In genomic region chr12:12333980-12334709, GRCh38 we compare ENCODE assay signal across 1 cellular context.
TF ChIP-seq lines count a peak whose summit lies in the region.

No MANE protein-coding gene starts in this region.

TF ChIP-seq in HepG2, 621 proteins besides CTCF, POLR2A, EP300 and RAD21 (continued from another document and continues in another):
- TF ChIP-seq PAXIP1 (CRISPR knock-in tag; conservative IDR thresholded peaks at IDR 0.05) (no peak), RARA (CRISPR knock-in tag; IDR thresholded peaks at IDR 0.05) (no peak), CAMTA2 (CRISPR knock-in tag; IDR thresholded peaks at IDR 0.05; ENCODE audit: borderline replicate concordance) (no peak), NCOA1 (CRISPR knock-in tag; IDR thresholded peaks at IDR 0.05) (no peak), PBX2 (CRISPR knock-in tag; IDR thresholded peaks at IDR 0.05) (peak; percentile 68), ZNF816 (CRISPR knock-in tag; IDR thresholded peaks at IDR 0.05; ENCODE audit: borderline replicate concordance) (no peak), ELF1 (CRISPR knock-in tag; IDR thresholded peaks at IDR 0.05) (no peak), XRCC5 (optimal IDR thresholded peaks at IDR 0.05; ENCODE audit: low read length) (no peak), NRL (CRISPR knock-in tag; IDR thresholded peaks at IDR 0.05; ENCODE audit: borderline replicate concordance) (no peak), IRX3 (CRISPR knock-in tag; IDR thresholded peaks at IDR 0.05; ENCODE audit: borderline replicate concordance, low read depth) (no peak), AKAP8 (CRISPR knock-in tag; IDR thresholded peaks at IDR 0.05) (no peak), ERF (CRISPR knock-in tag; IDR thresholded peaks at IDR 0.05) (0 out of 2 replicates have a peak, but pooled peaks have one; percentile 15), ZFP36L1 (CRISPR knock-in tag; IDR thresholded peaks at IDR 0.05) (no peak), ZBTB10 (CRISPR knock-in tag; IDR thresholded peaks at IDR 0.05; ENCODE audit: borderline replicate concordance) (no peak), ZNF142 (CRISPR knock-in tag; IDR thresholded peaks at IDR 0.05) (no peak), PRPF4 (IDR thresholded peaks at IDR 0.05; ENCODE audit: low read depth, low read length, poor library complexity, severe bottlenecking) (no peak), KDM2A (CRISPR knock-in tag; IDR thresholded peaks at IDR 0.05; ENCODE audit: borderline replicate concordance, low read depth) (peak; percentile 55; the same call in 1 of the 2 replicates), ZKSCAN8 (CRISPR knock-in tag; IDR thresholded peaks at IDR 0.05; ENCODE audit: borderline replicate concordance) (no peak), EZH2 (conservative IDR thresholded peaks at IDR 0.05; ENCODE audit: low read depth, low read length) (no peak), ZNF564 (CRISPR knock-in tag; IDR thresholded peaks at IDR 0.05) (no peak), HOXA3 (CRISPR knock-in tag; IDR thresholded peaks at IDR 0.05) (peak; percentile 23; the same call in 1 of the 2 replicates), ZNF503 (CRISPR knock-in tag; IDR thresholded peaks at IDR 0.05) (no peak), STAG1 (CRISPR knock-in tag; IDR thresholded peaks at IDR 0.05) (peak; percentile 83), PATZ1 (CRISPR knock-in tag; IDR thresholded peaks at IDR 0.05) (no peak), MYNN (CRISPR knock-in tag; IDR thresholded peaks at IDR 0.05; ENCODE audit: low read depth) (no peak), MEIS2 (CRISPR knock-in tag; IDR thresholded peaks at IDR 0.05) (no peak), EHMT2 (IDR thresholded peaks at IDR 0.05; ENCODE audit: borderline replicate concordance, low read depth, low read length) (no peak), LBX2 (CRISPR knock-in tag; IDR thresholded peaks at IDR 0.05; ENCODE audit: borderline replicate concordance) (no peak), KMT2B (CRISPR knock-in tag; IDR thresholded peaks at IDR 0.05) (0 out of 2 replicates have a peak, but pooled peaks have one; percentile 24), TGIF2 (CRISPR knock-in tag; IDR thresholded peaks at IDR 0.05) (no peak), GABPA (IDR thresholded peaks at IDR 0.05; ENCODE audit: low read depth, low read length) (no peak), GABPA (CRISPR knock-in tag; IDR thresholded peaks at IDR 0.05; ENCODE audit: low read depth) (peak; percentile 15; the same call in 1 of the 2 replicates), ELF4 (CRISPR knock-in tag; IDR thresholded peaks at IDR 0.05; ENCODE audit: borderline replicate concordance) (no peak), ZNF260 (CRISPR knock-in tag; IDR thresholded peaks at IDR 0.05; ENCODE audit: borderline replicate concordance, low read depth) (no peak), ZNF790 (CRISPR knock-in tag; IDR thresholded peaks at IDR 0.05; ENCODE audit: borderline replicate concordance) (no peak), ZNF557 (CRISPR knock-in tag; IDR thresholded peaks at IDR 0.05) (no peak), ZNF180 (CRISPR knock-in tag; IDR thresholded peaks at IDR 0.05; ENCODE audit: borderline replicate concordance, low read depth) (no peak), ZNF609 (CRISPR knock-in tag; IDR thresholded peaks at IDR 0.05; ENCODE audit: borderline replicate concordance) (no peak)
